In genomic region chr18:26575865-26576217, GRCh38 we compare ENCODE assay signal across 9 cellular contexts. TPM values are rescaled to one million over a fixed set of nuclear protein-coding genes. Genes with fewer than 3 reads are reported as not detected.
DNase-seq lines count a peak whose midpoint lies in the region; ATAC-seq and TF ChIP-seq lines count a peak whose summit lies in the region.
"Had no signal": no experiment of that assay in that cellular context is flagged by ENCODE, and none has a peak within 500 bp of the region (broad histone marks: within the 10 kb centered on the region; RNA-seq: fewer than 3 reads in every experiment).

No MANE protein-coding gene starts in this region.

- H3K9me3 ChIP-seq in SJCRH30 (replicated peaks) (no peaks in the 10 kb centered on the region), iPS-15b (ENCODE audit: control insufficient read depth, insufficient read depth, low read length) (no peaks in the 10 kb centered on the region), WERI-Rb-1 (ENCODE audit: severe bottlenecking) (no peaks in the 10 kb centered on the region)

- H3K27ac ChIP-seq in SJCRH30 (peak overlapping the region; percentile 25; the same call in 1 of the 2 replicates), skin epidermis (peak overlapping the region in 12 of 21 experiments; percentile 9 to 79 (median 66)), WERI-Rb-1 (no peak overlapping the region)

- ATAC-seq in GM21528 (IDR thresholded peaks at IDR 0.05; ENCODE audit: low FRiP score, unreplicated experiment) = no peak
- ATAC-seq: effector memory CD8-positive, alpha-beta T cell had no signal

- no peak overlapping the region for H3K9ac ChIP-seq in iPS-15b (ENCODE audit: low read depth, low read length)

- H3K4me1 ChIP-seq in SJCRH30 = no peaks in the 10 kb centered on the region
- H3K4me1 ChIP-seq in iPS-15b (ENCODE audit: control insufficient read depth, insufficient read depth, low read length) = peaks cover 6% of the 10 kb centered on the region

- peak; percentile 29 for DNase-seq in NCI-H2029 treated with DMSO at 0.1 percent for 48 hours (lab: John Stamatoyannopoulos, UW)
- DNase-seq in NCI-H2029 (lab: John Stamatoyannopoulos, UW) = no peak
- DNase-seq in SJCRH30 = peak in 1 of 2 experiments; percentile 1
- no peak for DNase-seq in stimulated activated naive CD4-positive, alpha-beta T cell treated with Interleukin-2 at 50 U/mL for 16 hours (lab: John Stamatoyannopoulos, UW)
- no peak for DNase-seq in WERI-Rb-1
- DNase-seq: effector memory CD8-positive, alpha-beta T cell had no signal

- no peaks in the 10 kb centered on the region for H3K27me3 ChIP-seq in SJCRH30
- peaks cover 66% of the 10 kb centered on the region for H3K27me3 ChIP-seq in iPS-15b (ENCODE audit: control insufficient read depth, insufficient read depth, low read length)
- no peaks in the 10 kb centered on the region for H3K27me3 ChIP-seq in WERI-Rb-1 (ENCODE audit: insufficient read depth, low read depth, severe bottlenecking)

- no peak for TF ChIP-seq CTCF in WERI-Rb-1 (IDR thresholded peaks at IDR 0.05; ENCODE audit: low read depth, low read length)

- H3K36me3 ChIP-seq in SJCRH30 = no peaks in the 10 kb centered on the region
- H3K36me3 ChIP-seq in iPS-15b (ENCODE audit: control insufficient read depth, insufficient read depth, low read length) = no peaks in the 10 kb centered on the region
- H3K36me3 ChIP-seq in WERI-Rb-1 = no peaks in the 10 kb centered on the region

- H3K4me3 ChIP-seq in SJCRH30 = peak overlapping the region; percentile 54
- H3K4me3 ChIP-seq in iPS-15b (ENCODE audit: low read depth, low read length) = peak overlapping the region; percentile 33
- H3K4me3 ChIP-seq in skin epidermis = peak overlapping the region in 3 of 7 experiments; percentile 23 to 41 (median 31)
- no peak overlapping the region for H3K4me3 ChIP-seq in WERI-Rb-1 (ENCODE audit: low read depth, low read length)

RNA-seq across cellular contexts. Expression of gene KCTD1, which starts 27.5 kb away (rescaled TPM):
- total RNA-seq in SJCRH30 (2014; rRNA removed; shearing (Covaris generic)) = 9.5 and 9.7 TPM in 2 replicates
